10 cellular contexts compared by ENCODE assay signal in the genomic region with DNA sequence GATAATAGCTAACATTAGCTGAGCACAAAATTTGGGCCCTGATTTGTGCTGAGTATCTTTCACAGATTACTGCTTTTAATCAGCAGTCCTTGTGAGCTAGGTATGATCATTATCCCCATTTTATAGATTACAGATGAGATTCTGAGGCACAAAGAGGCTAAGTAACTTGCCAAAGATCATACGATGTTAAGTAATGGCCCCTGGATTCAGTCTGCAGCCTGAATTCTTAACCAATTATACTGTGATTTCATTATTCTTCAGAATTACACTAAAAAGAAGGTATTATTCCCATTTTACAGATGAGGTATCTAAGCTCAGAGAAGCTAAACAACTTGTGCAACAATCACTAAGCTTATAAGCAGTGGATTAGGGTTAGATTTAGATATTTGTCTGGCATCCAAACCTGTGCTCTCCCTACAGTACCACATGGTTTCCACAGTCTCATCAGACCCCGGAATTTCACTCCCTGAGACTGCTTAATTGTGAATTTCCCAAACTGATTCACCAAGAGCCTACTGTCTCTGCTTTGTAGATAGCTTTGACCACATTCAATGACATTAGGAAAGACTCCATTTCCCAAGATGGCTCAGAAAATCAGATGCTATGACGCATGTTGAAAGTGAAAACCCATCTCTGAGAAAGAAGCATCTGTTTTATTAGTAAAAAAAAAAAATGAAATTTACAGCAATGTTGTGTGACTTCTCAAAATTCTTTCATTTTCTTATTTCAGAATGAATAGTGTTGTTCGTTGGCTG.
DNase-seq lines count a peak whose midpoint lies in the region; ATAC-seq and TF ChIP-seq lines count a peak whose summit lies in the region.
"Had no signal": no experiment of that assay in that cellular context is flagged by ENCODE, and none has a peak within 500 bp of the region (broad histone marks: within the 10 kb centered on the region; RNA-seq: fewer than 3 reads in every experiment).

No MANE protein-coding gene starts in this region.

- ATAC-seq in GM19035 (IDR thresholded peaks at IDR 0.05; ENCODE audit: unreplicated experiment) (peak; percentile 43), HG03103 (IDR thresholded peaks at IDR 0.05; ENCODE audit: low read depth, unreplicated experiment) (peak; percentile 39), GM21423 (IDR thresholded peaks at IDR 0.05; ENCODE audit: unreplicated experiment) (no peak)

- no peak for TF ChIP-seq CTCF in AG09309 (IDR thresholded peaks at IDR 0.05; ENCODE audit: control insufficient read depth, insufficient read depth, low read depth, low read length, missing control alignments)

- intact Hi-C loops in posterior vena cava (cut with DNase I), result no loop called here

- peak; percentile 42 for DNase-seq in AG09309 (ENCODE audit: low read depth)
- peak; percentile 66 for DNase-seq in fibroblast of peridontal ligament (ENCODE audit: extremely low read depth)
- DNase-seq in Ammon's horn (ENCODE audit: low spot score), result no peak
- no peak for DNase-seq in DMS153 treated with DMSO at 0.1 percent for 48 hours (lab: John Stamatoyannopoulos, UW; ENCODE audit: unreplicated experiment)
- DNase-seq in posterior vena cava (ENCODE audit: low spot score), result no peak
- DNase-seq: activated T-cell treated with anti-CD3 and anti-CD28 coated beads, Interleukin-2, amount 50 U/mL, for 4 hours; NCI-H1092 had no signal

- no peak overlapping the region for H3K4me3 ChIP-seq in AG09309 (ENCODE audit: control insufficient read depth, low read depth, low read length)

Comparison
In these comparisons a context has a peak if more than half of its experiments do, and no peak if none do; other contexts are left out.
1. DNase-seq: peak in AG09309 (single experiment) and fibroblast of peridontal ligament (single experiment); none in Ammon's horn (single experiment), DMS153 treated with DMSO at 0.1 percent for 48 hours (single experiment) and posterior vena cava (single experiment).